ENCODE assay signal across 8 cellular contexts in genomic region chr11:31995525-31996123, GRCh38.
DNase-seq lines count a peak whose midpoint lies in the region; ATAC-seq and TF ChIP-seq lines count a peak whose summit lies in the region.

No MANE protein-coding gene starts in this region.

- no peaks in the 10 kb centered on the region for H3K36me3 Mint-ChIP-seq in CD4-positive, alpha-beta memory T cell
- H3K36me3 Mint-ChIP-seq in activated naive CD8-positive, alpha-beta T cell treated with anti-CD3 and anti-CD28 coated beads, Interleukin-2, amount 50 U/mL, for 24 hours (ENCODE audit: low read depth) = no peaks in the 10 kb centered on the region

- peak overlapping the region in 5 of 7 donors; percentile 24 to 87 (median 72) for H3K27ac Mint-ChIP-seq in CD4-positive, alpha-beta memory T cell
- H3K27ac Mint-ChIP-seq in activated naive CD8-positive, alpha-beta T cell treated with anti-CD3 and anti-CD28 coated beads, Interleukin-2, amount 50 U/mL, for 24 hours = no peak overlapping the region

- in situ Hi-C loops in gastrocnemius medialis (cut with MboI; ENCODE audit: low sequenced_read_pairs in 4 of 4) = no loop called here

- TF ChIP-seq CTCF in gastrocnemius medialis (IDR thresholded peaks at IDR 0.05 in 4 of 5, conservative IDR thresholded peaks at IDR 0.05 in 1 of 5) = no peak

- peaks cover 0 to 9% of the 10 kb centered on the region in 2 donors for H3K27me3 Mint-ChIP-seq in CD4-positive, alpha-beta memory T cell
- no peaks in the 10 kb centered on the region for H3K27me3 Mint-ChIP-seq in activated naive CD8-positive, alpha-beta T cell treated with anti-CD3 and anti-CD28 coated beads, Interleukin-2, amount 50 U/mL, for 24 hours

- ATAC-seq in GM19324 (IDR thresholded peaks at IDR 0.05; ENCODE audit: low FRiP score, unreplicated experiment) (peak; percentile 94), HG03280 (IDR thresholded peaks at IDR 0.05; ENCODE audit: unreplicated experiment) (peak; percentile 86), gastrocnemius medialis (no peak)
- ATAC-seq in activated naive CD8-positive, alpha-beta T cell treated with anti-CD3 and anti-CD28 coated beads, Interleukin-2, amount 50 U/mL, for 24 hours = no peak

- POLR2A ChIA-PET in CD4-positive, alpha-beta memory T cell (lab: Charles Lee; ENCODE audit: partially characterized antibody) = no interaction called here

- H3K9me3 Mint-ChIP-seq in CD4-positive, alpha-beta memory T cell = no peaks in the 10 kb centered on the region
- H3K9me3 Mint-ChIP-seq in activated naive CD8-positive, alpha-beta T cell treated with anti-CD3 and anti-CD28 coated beads, Interleukin-2, amount 50 U/mL, for 24 hours = no peaks in the 10 kb centered on the region

- H3K9me3 ChIP-seq in CD4-positive, alpha-beta memory T cell (ENCODE audit: control insufficient read depth in 1 of 2, low read length in 2 of 2) = no peaks in the 10 kb centered on the region
- H3K9me3 ChIP-seq in gastrocnemius medialis = no peaks in the 10 kb centered on the region

- TF ChIP-seq POLR2A in gastrocnemius medialis (IDR thresholded peaks at IDR 0.05) = no peak

- H3K27ac ChIP-seq in CD4-positive, alpha-beta memory T cell (ENCODE audit: low read depth, low read length) = peak overlapping the region; percentile 9
- no peak overlapping the region for H3K27ac ChIP-seq in gastrocnemius medialis

- H3K4me1 ChIP-seq in CD4-positive, alpha-beta memory T cell (ENCODE audit: insufficient read depth, low read length) = peaks cover 17% of the 10 kb centered on the region
- no peaks in the 10 kb centered on the region for H3K4me1 ChIP-seq in gastrocnemius medialis

- CTCF ChIA-PET in CD4-positive, alpha-beta memory T cell (lab: Charles Lee; ENCODE audit: partially characterized antibody) = interaction anchor here (1.0 to 1.3 kb wide), 2 partner anchors 12 to 37 kb away, joined by 4 read pairs; no protein-coding TSS in a partner anchor

- H3K4me3 Mint-ChIP-seq in CD4-positive, alpha-beta memory T cell = peak overlapping the region; percentile 34 to 84 (median 79)
- H3K4me3 Mint-ChIP-seq in activated naive CD8-positive, alpha-beta T cell treated with anti-CD3 and anti-CD28 coated beads, Interleukin-2, amount 50 U/mL, for 24 hours = peak overlapping the region; percentile 10

- intact Hi-C loops in CD4-positive, alpha-beta memory T cell (cut with micrococcal nuclease) = no loop called here
- intact Hi-C loops in gastrocnemius medialis (cut with DNase I; ENCODE audit: low total_unique reads) = no loop called here

- H3K27me3 ChIP-seq in CD4-positive, alpha-beta memory T cell (ENCODE audit: insufficient read depth, low read length) = no peaks in the 10 kb centered on the region
- H3K27me3 ChIP-seq in gastrocnemius medialis = peaks cover 0 to 3% (median 0%) of the 10 kb centered on the region in 3 donors

- H3K36me3 ChIP-seq in CD4-positive, alpha-beta memory T cell (ENCODE audit: insufficient read depth, low read length) = no peaks in the 10 kb centered on the region
- no peaks in the 10 kb centered on the region for H3K36me3 ChIP-seq in gastrocnemius medialis

- H3K4me3 ChIP-seq in CD4-positive, alpha-beta memory T cell (ENCODE audit: low read length in 2 of 2) = peak overlapping the region in 1 of 2 donors; percentile 22
- no peak overlapping the region for H3K4me3 ChIP-seq in gastrocnemius medialis

- peaks cover 14 to 26% (median 17%) of the 10 kb centered on the region in 4 donors for H3K4me1 Mint-ChIP-seq in CD4-positive, alpha-beta memory T cell
- H3K4me1 Mint-ChIP-seq in activated naive CD8-positive, alpha-beta T cell treated with anti-CD3 and anti-CD28 coated beads, Interleukin-2, amount 50 U/mL, for 24 hours = peaks cover 12% of the 10 kb centered on the region

- peak in 3 of 5 donors; percentile 9 to 27 (median 17) for DNase-seq in CD4-positive, alpha-beta memory T cell
- DNase-seq in activated naive CD8-positive, alpha-beta T cell treated with anti-CD3 and anti-CD28 coated beads, Interleukin-2, amount 50 U/mL, for 24 hours = no peak
- DNase-seq in iPS-NIHi11 (ENCODE audit: low spot score) (no peak), NCI-H82 (lab: John Stamatoyannopoulos, UW) (no peak), gastrocnemius medialis (no peak), NOMO-1 (lab: John Stamatoyannopoulos, UW; ENCODE audit: unreplicated experiment in 2 of 2) (no peak)

Comparison
In these comparisons a context has a peak if more than half of its experiments do, and no peak if none do; other contexts are left out.
1. DNase-seq: peak in CD4-positive, alpha-beta memory T cell (3 of 5); none in activated naive CD8-positive, alpha-beta T cell treated with anti-CD3 and anti-CD28 coated beads, Interleukin-2, amount 50 U/mL, for 24 hours (single experiment), iPS-NIHi11 (single experiment), NCI-H82 (single experiment), gastrocnemius medialis (0 of 2) and NOMO-1 (0 of 2).
2. ATAC-seq: peak in GM19324 (single experiment) and HG03280 (single experiment); none in activated naive CD8-positive, alpha-beta T cell treated with anti-CD3 and anti-CD28 coated beads, Interleukin-2, amount 50 U/mL, for 24 hours (single experiment) and gastrocnemius medialis (0 of 2).